In genomic region chr2:48508461-48509124, GRCh38 we compare ENCODE assay signal across 8 cellular contexts. TPM values are rescaled to one million over a fixed set of nuclear protein-coding genes. Genes with fewer than 3 reads are reported as not detected.
A peak's percentile ranks its signal among the peaks of the same experiment; 100 is the strongest.
DNase-seq lines count a peak whose midpoint lies in the region; ATAC-seq and TF ChIP-seq lines count a peak whose summit lies in the region.

No MANE protein-coding gene starts in this region.

- DNase-seq in GM23338 (ENCODE audit: low spot score) (peak; percentile 72), SK-N-SH (no peak), fibroblast of mammary gland (ENCODE audit: low read depth) (peak; percentile 63), progenitor cell of endocrine pancreas (ENCODE audit: low spot score, unreplicated experiment) (no peak), epidermal melanocyte (ENCODE audit: insufficient read length, low spot score) (no peak)

- H3K9me3 ChIP-seq in SK-N-SH, result no peaks in the 10 kb centered on the region

- H3K36me3 Mint-ChIP-seq in GM23338 (ENCODE audit: low read depth) (peaks cover 37% of the 10 kb centered on the region), progenitor cell of endocrine pancreas (ENCODE audit: insufficient read depth) (peaks cover 24% of the 10 kb centered on the region)

- peak overlapping the region; percentile 49; the same call in 1 of the 2 replicates for H3K9ac ChIP-seq in SK-N-SH

- POLR2A ChIA-PET in SK-N-SH (lab: Yijun Ruan, JAX), result no interaction called here

- peak overlapping the region; percentile 42; the same call in 2 of the 3 replicates for H3K4me3 Mint-ChIP-seq in GM23338
- no peak overlapping the region for H3K4me3 Mint-ChIP-seq in progenitor cell of endocrine pancreas (ENCODE audit: low read depth)

- H3F3A ChIP-seq in GM23338 (replicated peaks; ENCODE audit: low read depth), result no peaks in the 10 kb centered on the region
- peaks cover 22% of the 10 kb centered on the region for H3F3A ChIP-seq in SK-N-SH (replicated peaks; ENCODE audit: insufficient read depth)

- H3K27ac Mint-ChIP-seq in GM23338 (peak overlapping the region; percentile 99), progenitor cell of endocrine pancreas (peak overlapping the region; percentile 95)

- TF ChIP-seq EP300 in SK-N-SH (IDR thresholded peaks at IDR 0.05; ENCODE audit: borderline replicate concordance in 1 of 2, low read depth in 1 of 2, low read length in 1 of 2), result peak in 1 of 2 experiments; percentile 54; a peak in 1 of 4 replicates

- H3K27me3 ChIP-seq in GM23338 (ENCODE audit: insufficient read depth) (no peaks in the 10 kb centered on the region), SK-N-SH (ENCODE audit: insufficient read depth) (no peaks in the 10 kb centered on the region)

- peak overlapping the region; percentile 94 for H3K27ac ChIP-seq in GM23338 (ENCODE audit: low read depth)
- peak overlapping the region; percentile 78 to 80 for H3K27ac ChIP-seq in SK-N-SH (ENCODE audit: low read depth in 2 of 2, low read length in 1 of 2)

- TF ChIP-seq CTCF in GM23338 (conservative IDR thresholded peaks at IDR 0.05; ENCODE audit: low read depth in 2 of 2), result no peak
- no peak for TF ChIP-seq CTCF in SK-N-SH (IDR thresholded peaks at IDR 0.05)
- TF ChIP-seq CTCF in fibroblast of mammary gland (conservative IDR thresholded peaks at IDR 0.05; ENCODE audit: control insufficient read depth, insufficient read depth, low read depth, low read length), result no peak
- TF ChIP-seq CTCF in progenitor cell of endocrine pancreas (IDR thresholded peaks at IDR 0.05; ENCODE audit: unreplicated experiment), result no peak

- H3K4me3 ChIP-seq in GM23338 (no peak overlapping the region), SK-N-SH (ENCODE audit: low read depth in 2 of 2, low read length in 1 of 2) (no peak overlapping the region), fibroblast of mammary gland (ENCODE audit: control insufficient read depth, low read depth, low read length) (no peak overlapping the region)

- ATAC-seq in GM23338, result peak; percentile 87
- ATAC-seq in GM18907 (IDR thresholded peaks at IDR 0.05; ENCODE audit: unreplicated experiment), result no peak
- ATAC-seq in GM18861 (IDR thresholded peaks at IDR 0.05; ENCODE audit: unreplicated experiment), result no peak
- no peak for ATAC-seq in HG03520 (IDR thresholded peaks at IDR 0.05; ENCODE audit: unreplicated experiment)

- H3K9me2 ChIP-seq in GM23338 (ENCODE audit: insufficient read depth) (no peaks in the 10 kb centered on the region), SK-N-SH (no peaks in the 10 kb centered on the region)

- peak overlapping the region; percentile 59 for H3K4me2 ChIP-seq in GM23338
- peak overlapping the region; percentile 38 for H3K4me2 ChIP-seq in SK-N-SH

- H2AFZ ChIP-seq in GM23338 (no peak overlapping the region), SK-N-SH (ENCODE audit: low read depth) (peak overlapping the region; percentile 67)

- no peaks in the 10 kb centered on the region for H3K9me3 Mint-ChIP-seq in GM23338
- H3K9me3 Mint-ChIP-seq in progenitor cell of endocrine pancreas (ENCODE audit: low read depth), result no peaks in the 10 kb centered on the region

- H3K27me3 Mint-ChIP-seq in GM23338 (ENCODE audit: insufficient read depth, low read depth, poor library complexity) (peaks cover 3% of the 10 kb centered on the region), progenitor cell of endocrine pancreas (no peaks in the 10 kb centered on the region)

- no peaks in the 10 kb centered on the region for H3K79me2 ChIP-seq in GM23338 (replicated peaks; ENCODE audit: insufficient read depth)
- no peaks in the 10 kb centered on the region for H3K79me2 ChIP-seq in SK-N-SH (ENCODE audit: insufficient read depth)

- H3K4me1 ChIP-seq in GM23338 (ENCODE audit: insufficient read depth), result peaks cover 24% of the 10 kb centered on the region
- H3K4me1 ChIP-seq in SK-N-SH (ENCODE audit: control insufficient read depth in 1 of 2, insufficient read depth in 2 of 2, low read depth in 1 of 2, low read length in 1 of 2), result peaks cover 8 to 28% of the 10 kb centered on the region in 2 experiments

- H3K36me3 ChIP-seq in GM23338 (ENCODE audit: insufficient read depth) (no peaks in the 10 kb centered on the region), SK-N-SH (replicated peaks in 1 of 2; ENCODE audit: control insufficient read depth in 1 of 2, insufficient read depth in 2 of 2, low read length in 1 of 2) (peaks cover 0 to 7% of the 10 kb centered on the region in 2 experiments)

- H3K4me1 Mint-ChIP-seq in GM23338 (peaks cover 42% of the 10 kb centered on the region), progenitor cell of endocrine pancreas (ENCODE audit: low read depth) (peaks cover 16% of the 10 kb centered on the region)

- CTCF ChIA-PET in SK-N-SH (lab: Yijun Ruan, JAX), result interaction anchor here (1.5 kb wide), 1 partner anchor 9 kb away, joined by 4 read pairs; no protein-coding TSS in a partner anchor

- TF ChIP-seq RAD21 in SK-N-SH (IDR thresholded peaks at IDR 0.05; ENCODE audit: low read length), result no peak

- WGBS in SK-N-SH (ENCODE audit: low lambda C conversion rate), result 63% methylated on average over 5 of the region's 5 CpGs

- no peaks in the 10 kb centered on the region for H4K20me1 ChIP-seq in GM23338 (replicated peaks; ENCODE audit: insufficient read depth)
- no peaks in the 10 kb centered on the region for H4K20me1 ChIP-seq in SK-N-SH (ENCODE audit: insufficient read depth)

TF ChIP-seq in GM23338, 12 proteins besides CTCF, POLR2A, EP300 and RAD21 (continues in another document):
- TF ChIP-seq POLR2AphosphoS5 (IDR thresholded peaks at IDR 0.05; ENCODE audit: low read depth) (no peak), JUNB (IDR thresholded peaks at IDR 0.05; ENCODE audit: unreplicated experiment) (no peak), NANOG (IDR thresholded peaks at IDR 0.05; ENCODE audit: borderline replicate concordance) (peak; percentile 38; the same call in 1 of the 2 replicates), ZNF331 (CRISPR knock-in tag; IDR thresholded peaks at IDR 0.05; ENCODE audit: low read depth) (no peak), REST (IDR thresholded peaks at IDR 0.05; ENCODE audit: unreplicated experiment) (no peak)

TF ChIP-seq in SK-N-SH, 30 proteins besides CTCF, POLR2A, EP300 and RAD21 (continues in another document):
- TF ChIP-seq USF2 (IDR thresholded peaks at IDR 0.05; ENCODE audit: borderline replicate concordance, low read depth, low read length), result no peak
- TF ChIP-seq USF1 (IDR thresholded peaks at IDR 0.05; ENCODE audit: borderline replicate concordance, low read depth), result no peak
- TF ChIP-seq FOSL2 (IDR thresholded peaks at IDR 0.05; ENCODE audit: borderline replicate concordance, low read depth), result peak; percentile 46; the same call in 1 of the 2 replicates
- peak; percentile 68 for TF ChIP-seq JUND (IDR thresholded peaks at IDR 0.05)
- peak; percentile 52 for TF ChIP-seq TCF12 (IDR thresholded peaks at IDR 0.05)
- peak; percentile 55; the same call in 1 of the 2 replicates for TF ChIP-seq REST (IDR thresholded peaks at IDR 0.05; ENCODE audit: low read depth, low read length)
- no peak for TF ChIP-seq YY1 (IDR thresholded peaks at IDR 0.05; ENCODE audit: low read depth)

RNA-seq across cellular contexts. Expression of gene STON1, which starts 21.4 kb away (rescaled TPM):
- 14.4 and 14.9 TPM in 2 replicates for total RNA-seq in GM23338 (2014; rRNA removed; shearing (Covaris generic))
- polyA plus RNA-seq in GM23338 (2016; fragmentation: Nextera tagmentation; extraction: Ambion mirVana) (5.4 and 5.5 TPM in 2 replicates), SK-N-SH (2012; rRNA removed) (4.2 and 5.7 TPM in 2 replicates)
- polyA plus RNA-seq in SK-N-SH (2012; cell fraction: cytosol; rRNA removed), result 5.5 and 6.0 TPM in 2 replicates
- polyA plus RNA-seq in SK-N-SH (2012; cell fraction: nucleus; rRNA removed), result 4.2 and 7.5 TPM in 2 replicates
- total RNA-seq in progenitor cell of endocrine pancreas, result 8.2 and 8.6 TPM in 2 replicates

Comparison
In these comparisons a context has a peak if more than half of its experiments do, and no peak if none do; other contexts are left out.
1. DNase-seq: peak in GM23338 (single experiment) and fibroblast of mammary gland (single experiment); none in SK-N-SH (single experiment), progenitor cell of endocrine pancreas (single experiment) and epidermal melanocyte (single experiment).